In genomic region chr2:160494243-160494642, GRCh38 we compare ENCODE assay signal across 8 cellular contexts. TPM values are rescaled to one million over a fixed set of nuclear protein-coding genes. Genes with fewer than 3 reads are reported as not detected.
A peak's percentile ranks its signal among the peaks of the same experiment; 100 is the strongest.
DNase-seq lines count a peak whose midpoint lies in the region; ATAC-seq and TF ChIP-seq lines count a peak whose summit lies in the region.

No MANE protein-coding gene starts in this region.

- no peaks in the 10 kb centered on the region for H3K36me3 Mint-ChIP-seq in chondrocyte (ENCODE audit: low read depth)

- H3K4me1 ChIP-seq in mucosa of rectum (ENCODE audit: control insufficient read depth in 2 of 2, insufficient read depth in 2 of 2, low read length in 2 of 2) = peaks cover 0 to 3% of the 10 kb centered on the region in 2 donors

- peak overlapping the region in 1 of 2 donors; percentile 26 for H3K27ac ChIP-seq in mucosa of rectum (ENCODE audit: low read depth in 2 of 2, low read length in 2 of 2)

- no peaks in the 10 kb centered on the region for H3K9me3 ChIP-seq in mucosa of rectum (ENCODE audit: control insufficient read depth in 2 of 2, low read length in 2 of 2)

- CTCF ChIA-PET in AG04449 (lab: Yijun Ruan, JAX) = no interaction called here

- POLR2A ChIA-PET in AG04449 (lab: Yijun Ruan, JAX) = interaction anchor here (0.9 kb wide), 1 partner anchor 61 kb away, joined by 3 read pairs; no protein-coding TSS in a partner anchor

- H3K9ac ChIP-seq in mucosa of rectum (ENCODE audit: low read depth in 1 of 2, low read length in 2 of 2) = peak overlapping the region in 1 of 2 donors; percentile 7

- in situ Hi-C loops in GM13976 (cut with MboI; ENCODE audit: low sequenced_read_pairs, unreplicated experiment) = no loop called here

- H3K4me3 ChIP-seq in AG04449 (ENCODE audit: low read depth, low read length) = peak overlapping the region; percentile 82
- peak overlapping the region; percentile 63 for H3K4me3 ChIP-seq in Jurkat, Clone E6-1 (ENCODE audit: low read length)
- H3K4me3 ChIP-seq in mucosa of rectum (ENCODE audit: low read length in 2 of 2) = peak overlapping the region; percentile 77 to 80

- peak overlapping the region; percentile 86 for H3K27ac Mint-ChIP-seq in chondrocyte (ENCODE audit: unreplicated experiment)

- peak overlapping the region; percentile 86 for H3K4me3 Mint-ChIP-seq in chondrocyte (ENCODE audit: unreplicated experiment)

- H3K27me3 ChIP-seq in mucosa of rectum (ENCODE audit: control insufficient read depth in 2 of 2, insufficient read depth in 2 of 2, low read length in 2 of 2) = peaks cover 21 to 27% of the 10 kb centered on the region in 2 donors

- H3K36me3 ChIP-seq in mucosa of rectum (ENCODE audit: control insufficient read depth in 2 of 2, insufficient read depth in 2 of 2, low read length in 2 of 2) = no peaks in the 10 kb centered on the region

- TF ChIP-seq CTCF in AG04449 (IDR thresholded peaks at IDR 0.05; ENCODE audit: insufficient read depth, low read length, missing control alignments) (no peak), chondrocyte (IDR thresholded peaks at IDR 0.05) (no peak), GM13976 (IDR thresholded peaks at IDR 0.05; ENCODE audit: borderline replicate concordance, control extremely low read depth, extremely low read depth, insufficient read depth, missing control alignments) (no peak)

- DNase-seq in AG04449 (ENCODE audit: low read depth, low spot score) = no peak
- no peak for DNase-seq in Jurkat, Clone E6-1 (ENCODE audit: low read depth, low spot score)
- DNase-seq in chondrocyte (ENCODE audit: low spot score) = no peak
- no peak for DNase-seq in GM13976 (ENCODE audit: low spot score)

- H3K4me1 Mint-ChIP-seq in chondrocyte (ENCODE audit: low read depth) = peaks cover 38% of the 10 kb centered on the region

- no peaks in the 10 kb centered on the region for H3K9me3 Mint-ChIP-seq in chondrocyte (ENCODE audit: low read depth)

- ATAC-seq in GM21423 (IDR thresholded peaks at IDR 0.05; ENCODE audit: unreplicated experiment) = no peak
- ATAC-seq in HG02973 (IDR thresholded peaks at IDR 0.05; ENCODE audit: unreplicated experiment) = no peak
- ATAC-seq in HG02870 (IDR thresholded peaks at IDR 0.05; ENCODE audit: unreplicated experiment) = no peak

- no peaks in the 10 kb centered on the region for H3K27me3 Mint-ChIP-seq in chondrocyte (ENCODE audit: low read depth)

RNA-seq across cellular contexts. Expression of gene RBMS1, which starts 0.6 kb away (rescaled TPM):
- polyA plus RNA-seq in Jurkat, Clone E6-1 (2012; ENCODE audit: insufficient read depth, insufficient read length) = 19.7 TPM
- 133 to 184 TPM (median 137 TPM) in 3 replicates for total RNA-seq in chondrocyte
